1 cellular context compared by ENCODE assay signal in genomic region chr19:38685666-38686529, GRCh38.
A peak's percentile ranks its signal among the peaks of the same experiment; 100 is the strongest.
TF ChIP-seq lines count a peak whose summit lies in the region.

No MANE protein-coding gene starts in this region.

TF ChIP-seq in HCT116, 20 proteins besides CTCF, POLR2A, EP300 and RAD21 (continued from another document):
- TF ChIP-seq EZH2 (IDR thresholded peaks at IDR 0.05) (no peak), JUND (IDR thresholded peaks at IDR 0.05) (no peak), YY1 (IDR thresholded peaks at IDR 0.05; ENCODE audit: extremely low read depth, insufficient replicate concordance, low read depth, low read length) (no peak), ATF3 (IDR thresholded peaks at IDR 0.05) (no peak), ZFX (IDR thresholded peaks at IDR 0.05) (peak; percentile 57), ZBTB33 (IDR thresholded peaks at IDR 0.05; ENCODE audit: extremely low read depth, insufficient replicate concordance, low read length) (no peak), ELF1 (IDR thresholded peaks at IDR 0.05; ENCODE audit: borderline replicate concordance, low read depth) (no peak)
